In genomic region chr4:113760094-113760851, GRCh38 we compare ENCODE assay signal across 8 cellular contexts. TPM values are rescaled to one million over a fixed set of nuclear protein-coding genes. Genes with fewer than 3 reads are reported as not detected.
A peak's percentile ranks its signal among the peaks of the same experiment; 100 is the strongest.
DNase-seq lines count a peak whose midpoint lies in the region; ATAC-seq and TF ChIP-seq lines count a peak whose summit lies in the region.

No MANE protein-coding gene starts in this region.

- 1% methylated on average over 22 of the region's 22 CpGs for WGBS in hepatocyte (ENCODE audit: low lambda C conversion rate, missing lambda C conversion rate)
- WGBS in psoas muscle, 3 donors = 2 to 3% (median 3%) methylated on average over 22 of the region's 22 CpGs

- no peaks in the 10 kb centered on the region for H3K27me3 ChIP-seq in RWPE2 (ENCODE audit: insufficient read depth, poor library complexity, severe bottlenecking)
- no peaks in the 10 kb centered on the region for H3K27me3 ChIP-seq in hepatocyte
- H3K27me3 ChIP-seq in psoas muscle (ENCODE audit: insufficient read depth in 3 of 3, low read length in 2 of 3) = no peaks in the 10 kb centered on the region

- H3K36me3 ChIP-seq in RWPE2 (ENCODE audit: low read depth) = peaks cover 4% of the 10 kb centered on the region; the same call in 1 of the 2 replicates
- H3K36me3 ChIP-seq in hepatocyte (replicated peaks; ENCODE audit: insufficient read depth, low read depth) = no peaks in the 10 kb centered on the region
- H3K36me3 ChIP-seq in psoas muscle (ENCODE audit: insufficient read depth in 1 of 2, low read depth in 1 of 2) = peaks cover 0 to 14% of the 10 kb centered on the region in 2 donors

- H3K4me3 ChIP-seq in RWPE2 (ENCODE audit: severe bottlenecking) (peak overlapping the region; percentile 53), hepatocyte (peak overlapping the region; percentile 72), psoas muscle (peak overlapping the region; percentile 88)

- TF ChIP-seq CTCF in RWPE2 (IDR thresholded peaks at IDR 0.05; ENCODE audit: poor library complexity, severe bottlenecking) = no peak
- TF ChIP-seq CTCF in hepatocyte (IDR thresholded peaks at IDR 0.05; ENCODE audit: poor library complexity) = no peak
- no peak for TF ChIP-seq CTCF in psoas muscle (IDR thresholded peaks at IDR 0.05)

- peaks cover 12% of the 10 kb centered on the region for H4K20me1 ChIP-seq in hepatocyte (ENCODE audit: insufficient read depth, poor library complexity, severe bottlenecking)

- H3K79me2 ChIP-seq in hepatocyte = peaks cover 56% of the 10 kb centered on the region

- DNase-seq in ACHN (peak; percentile 35), H4 (ENCODE audit: low spot score) (peak; percentile 29), RWPE2 (ENCODE audit: low spot score) (no peak), amygdala (lab: John Stamatoyannopoulos, UW) (peak in 31 of 56 donors; percentile 1 to 69 (median 37)), hepatocyte (ENCODE audit: low spot score) (peak; percentile 62), psoas muscle (peak; percentile 31 to 49)

- in situ Hi-C loops in ACHN (cut with HindIII; ENCODE audit: low pct_ligation_motif_present, low pct_unique_long_range_greater_than_20kb, low sequenced_read_pairs) = no loop called here

- H3K27ac ChIP-seq in RWPE2 (ENCODE audit: poor library complexity, severe bottlenecking) (peak overlapping the region; percentile 95), hepatocyte (peak overlapping the region; percentile 99), psoas muscle (peak overlapping the region; percentile 97)

- H3K4me1 ChIP-seq in RWPE2 (ENCODE audit: insufficient read depth, poor library complexity, severe bottlenecking) = peaks cover 37% of the 10 kb centered on the region
- peaks cover 31% of the 10 kb centered on the region for H3K4me1 ChIP-seq in hepatocyte (ENCODE audit: insufficient read depth)
- H3K4me1 ChIP-seq in psoas muscle = peaks cover 42% of the 10 kb centered on the region

- H3K4me2 ChIP-seq in hepatocyte = peak overlapping the region; percentile 93

- intact Hi-C loops in psoas muscle (cut with DNase I) = loop anchor here (2.0 to 5.0 kb wide), 3 partner anchors 75 to 213 kb away; no protein-coding TSS in a partner anchor

- no peaks in the 10 kb centered on the region for H3K9me2 ChIP-seq in hepatocyte (replicated peaks; ENCODE audit: insufficient read depth)

- H3K9me3 ChIP-seq in RWPE2 (ENCODE audit: severe bottlenecking) (no peaks in the 10 kb centered on the region), hepatocyte (ENCODE audit: low read depth) (no peaks in the 10 kb centered on the region), psoas muscle (no peaks in the 10 kb centered on the region)

- ATAC-seq in RWPE2 (ENCODE audit: low read depth) = peak; percentile 6; the same call in 1 of the 3 replicates
- ATAC-seq in psoas muscle = peak in 3 of 4 donors; percentile 5 to 16 (median 14)
- no peak for ATAC-seq in GM19452 (IDR thresholded peaks at IDR 0.05; ENCODE audit: unreplicated experiment)
- ATAC-seq in HG02610 (IDR thresholded peaks at IDR 0.05; ENCODE audit: unreplicated experiment) = no peak

- peak overlapping the region; percentile 61 for H2AFZ ChIP-seq in hepatocyte

RNA-seq across cellular contexts. Expression of gene CAMK2D, which starts 1.3 kb away (rescaled TPM):
- total RNA-seq in H4 (2014; rRNA removed; shearing (Covaris generic)) = 22.6 and 27.6 TPM in 2 replicates
- total RNA-seq in hepatocyte (98.2 and 99.1 TPM in 2 replicates), psoas muscle (100 to 1,000 TPM in 3 of 4 donors, 10 to 100 TPM in 1; 83.8 to 183 (median 145) TPM)
- polyA plus RNA-seq in hepatocyte (34.7 and 36.8 TPM in 2 replicates), psoas muscle (10 to 100 TPM; 41.2 to 53.9 (median 44.1) TPM)

Comparison
In these comparisons a context has a peak if more than half of its experiments do, and no peak if none do; other contexts are left out.
1. ATAC-seq: peak in RWPE2 (single experiment) and psoas muscle (3 of 4); none in GM19452 (single experiment) and HG02610 (single experiment).
2. Peak in every context shown above with its lines, with median percentiles within 50 percentile points of each other: H3K27ac ChIP-seq and H3K4me3 ChIP-seq.